16 cellular contexts compared by ENCODE assay signal in genomic region chr20:30503992-30504570, GRCh38.
DNase-seq lines count a peak whose midpoint lies in the region; ATAC-seq, FAIRE-seq and TF ChIP-seq lines count a peak whose summit lies in the region.
"Had no signal": no experiment of that assay in that cellular context is flagged by ENCODE, and none has a peak within 500 bp of the region (broad histone marks: within the 10 kb centered on the region; RNA-seq: fewer than 3 reads in every experiment).

No MANE protein-coding gene starts in this region.

- CTCF ChIA-PET in A549 (lab: Yijun Ruan, JAX), result no interaction called here
- CTCF ChIA-PET in HEK293 (lab: Yijun Ruan, JAX), result no interaction called here
- CTCF ChIA-PET in GM12878 (lab: Yijun Ruan, JAX), result no interaction called here

- no TSS peak for BruUV-seq in GM12878 (replicated peaks; lab: Mats Ljungman, UMichigan)

- no peaks in the 10 kb centered on the region for H3K9me3 ChIP-seq in A549
- no peaks in the 10 kb centered on the region for H3K9me3 ChIP-seq in HEK293 (ENCODE audit: control insufficient read depth, insufficient read depth, low read depth, low read length)
- H3K9me3 ChIP-seq in GM12878 (replicated peaks; ENCODE audit: control insufficient read depth, insufficient read depth, low read length), result no peaks in the 10 kb centered on the region; the same call in 2 of the 3 replicates
- no peaks in the 10 kb centered on the region for H3K9me3 ChIP-seq in small intestine (ENCODE audit: control insufficient read depth, low read depth)
- H3K9me3 ChIP-seq: Caco-2 had no signal

- SMC1A ChIA-PET in GM12878 (lab: Charles Lee; ENCODE audit: uncharacterized antibody, unreplicated experiment), result no interaction called here

- H3K4me2 ChIP-seq in A549 (peak overlapping the region; percentile 7; the same call in 1 of the 3 replicates), GM12878 (ENCODE audit: control insufficient read depth, insufficient read depth) (no peak overlapping the region)

- ATAC-seq in A549 (no peak), GM12878 (no peak)

- in situ Hi-C loops in GM12878 (cut with MboI), result loop anchor here (25.0 kb wide), 2 partner anchors 1292 to 1892 kb away; no protein-coding TSS in a partner anchor

- H3K27ac ChIP-seq in A549 (no peak overlapping the region), HEK293 (ENCODE audit: extremely low read depth, low read depth, low read length) (no peak overlapping the region), GM12878 (ENCODE audit: control insufficient read depth, insufficient read depth) (no peak overlapping the region), small intestine (ENCODE audit: low read depth in 1 of 2, low read length in 1 of 2) (no peak overlapping the region)
- H3K27ac ChIP-seq: C4-2B had no signal

- no peaks in the 10 kb centered on the region for H3K27me3 ChIP-seq in GM12878 (replicated peaks in 1 of 2; ENCODE audit: control insufficient read depth in 2 of 2, insufficient read depth in 2 of 2, low read length in 1 of 2)
- H3K27me3 ChIP-seq in small intestine (ENCODE audit: control insufficient read depth in 2 of 2, insufficient read depth in 2 of 2, low read length in 2 of 2), result no peaks in the 10 kb centered on the region

- intact Hi-C loops in GM12878 (cut with micrococcal nuclease; ENCODE audit: unreplicated experiment), result no loop called here

- TF ChIP-seq EP300 in A549 (IDR thresholded peaks at IDR 0.05) (no peak), GM12878 (IDR thresholded peaks at IDR 0.05; ENCODE audit: borderline replicate concordance in 1 of 2, control insufficient read depth in 1 of 2, low read depth in 2 of 2, low read length in 2 of 2) (no peak)

- H3K4me1 ChIP-seq in A549 (no peaks in the 10 kb centered on the region), HEK293 (ENCODE audit: control insufficient read depth, insufficient read depth, low read length) (no peaks in the 10 kb centered on the region), GM12878 (ENCODE audit: control insufficient read depth, insufficient read depth, low read length) (no peaks in the 10 kb centered on the region), small intestine (ENCODE audit: control insufficient read depth in 2 of 2, insufficient read depth in 1 of 2, low read depth in 1 of 2, low read length in 1 of 2) (no peaks in the 10 kb centered on the region)
- H3K4me1 ChIP-seq: Caco-2 had no signal

- POLR2A ChIA-PET in A549 (lab: Yijun Ruan, JAX) (no interaction called here), HEK293 (lab: Yijun Ruan, JAX) (no interaction called here), GM12878 (lab: Charles Lee) (no interaction called here)

- H3K4me3 ChIP-seq in A549 (no peak overlapping the region), HEK293 (ENCODE audit: low read depth, low read length) (no peak overlapping the region), GM12878 (no peak overlapping the region), small intestine (ENCODE audit: low read depth in 1 of 2, low read length in 2 of 2) (no peak overlapping the region)

- no peaks in the 10 kb centered on the region for H3K36me3 ChIP-seq in HEK293 (ENCODE audit: control insufficient read depth in 2 of 2, insufficient read depth in 1 of 2, low read length in 2 of 2)
- no peaks in the 10 kb centered on the region for H3K36me3 ChIP-seq in GM12878 (ENCODE audit: control insufficient read depth in 2 of 2, insufficient read depth in 2 of 2, low read length in 1 of 2)
- H3K36me3 ChIP-seq in small intestine (ENCODE audit: control insufficient read depth in 2 of 2, insufficient read depth in 2 of 2, low read length in 2 of 2), result no peaks in the 10 kb centered on the region

- no peaks in the 10 kb centered on the region for H3K79me2 ChIP-seq in GM12878 (ENCODE audit: control insufficient read depth, insufficient read depth, low read length)

- DNase-seq in A549 (ENCODE audit: low read depth in 1 of 2, low spot score in 1 of 2), result no peak
- no peak for DNase-seq in GM12878 (ENCODE audit: low read depth, low spot score)
- DNase-seq in small intestine, result peak; percentile 1
- no peak for DNase-seq in iPS-NIHi7 (ENCODE audit: extremely low spot score)
- no peak for DNase-seq in pons (ENCODE audit: low spot score)
- DNase-seq: ACHN; AML-193; Caco-2; CD4-positive, alpha-beta T cell; GF-D8; H9 had no signal

- FAIRE-seq in A549 (lab: Jason Lieb, UNC), result no peak
- FAIRE-seq in GM12878 (lab: Jason Lieb, UNC), result no peak
- no peak for FAIRE-seq in small intestine (lab: Jason Lieb, UNC)
- FAIRE-seq: D721Med, GM19239, H1 had no signal

- no peak overlapping the region for H2AFZ ChIP-seq in GM12878 (ENCODE audit: control insufficient read depth, low read depth, low read length)

- no peak overlapping the region for H3K9ac ChIP-seq in GM12878 (ENCODE audit: control insufficient read depth, insufficient read depth, low read length)

- TF ChIP-seq POLR2A in A549 (IDR thresholded peaks at IDR 0.05; ENCODE audit: low read length) (no peak), GM12878 (IDR thresholded peaks at IDR 0.05; ENCODE audit: low read depth, low read length) (no peak)

- H4K20me1 ChIP-seq in GM12878 (ENCODE audit: control insufficient read depth, insufficient read depth), result no peaks in the 10 kb centered on the region

- TF ChIP-seq CTCF in A549 (IDR thresholded peaks at IDR 0.05), result no peak
- no peak for TF ChIP-seq CTCF in HEK293 (tag by site-specific recombination; IDR thresholded peaks at IDR 0.05)
- no peak for TF ChIP-seq CTCF in GM12878 (IDR thresholded peaks at IDR 0.05 in 2 of 3, conservative IDR thresholded peaks at IDR 0.05 in 1 of 3; ENCODE audit: control insufficient read depth in 2 of 3, extremely low read depth in 1 of 3, insufficient read depth in 1 of 3, low read depth in 3 of 3, low read length in 3 of 3)

- no peak for TF ChIP-seq RAD21 in A549 (conservative IDR thresholded peaks at IDR 0.05 in 1 of 2, IDR thresholded peaks at IDR 0.05 in 1 of 2)
- no peak for TF ChIP-seq RAD21 in GM12878 (IDR thresholded peaks at IDR 0.05; ENCODE audit: insufficient read depth, low read depth, low read length)

- RAD21 ChIA-PET in GM12878 (lab: Charles Lee; ENCODE audit: unreplicated experiment), result no interaction called here

- 37% methylated on average over 3 of the region's 3 CpGs for WGBS in A549 (ENCODE audit: missing lambda C conversion rate)
- WGBS in GM12878 (ENCODE audit: insufficient coverage, insufficient replicate concordance, low lambda C conversion rate, missing lambda C conversion rate), result 24% methylated on average over 3 of the region's 3 CpGs
- WGBS in small intestine, 3 donors, result 59 to 75% (median 69%) methylated on average over 3 of the region's 3 CpGs

TF ChIP-seq in A549, 52 proteins besides CTCF, POLR2A, EP300 and RAD21 (continues in another document):
- no peak for TF ChIP-seq MYC (IDR thresholded peaks at IDR 0.05; ENCODE audit: borderline replicate concordance, low read length)
- TF ChIP-seq ZSCAN20 (CRISPR knock-in tag; IDR thresholded peaks at IDR 0.05), result no peak
- no peak for TF ChIP-seq RFX5 (IDR thresholded peaks at IDR 0.05)
- TF ChIP-seq HOXA7 (CRISPR knock-in tag; IDR thresholded peaks at IDR 0.05), result no peak
- no peak for TF ChIP-seq CHD4 (IDR thresholded peaks at IDR 0.05; ENCODE audit: borderline replicate concordance)
- no peak for TF ChIP-seq MAX (IDR thresholded peaks at IDR 0.05)
- TF ChIP-seq KDM5A (IDR thresholded peaks at IDR 0.05), result no peak
- no peak for TF ChIP-seq TP53 (CRISPR knock-in tag; IDR thresholded peaks at IDR 0.05)
- TF ChIP-seq POLR2AphosphoS2 (conservative IDR thresholded peaks at IDR 0.05; ENCODE audit: low read length), result no peak
- TF ChIP-seq JUNB (IDR thresholded peaks at IDR 0.05), result no peak
- no peak for TF ChIP-seq FOXS1 (CRISPR knock-in tag; IDR thresholded peaks at IDR 0.05)
- TF ChIP-seq NFE2L2 (conservative IDR thresholded peaks at IDR 0.05; ENCODE audit: low read length), result no peak

TF ChIP-seq in HEK293, 187 proteins besides CTCF, POLR2A, EP300 and RAD21:
- no peak for TF ChIP-seq ZFP37 (tag by site-specific recombination; IDR thresholded peaks at IDR 0.05)
- TF ChIP-seq KLF1 (tag by site-specific recombination; IDR thresholded peaks at IDR 0.05), result no peak
- TF ChIP-seq ZNF560 (tag by site-specific recombination; IDR thresholded peaks at IDR 0.05; ENCODE audit: borderline replicate concordance), result no peak
- peak; percentile 55; the same call in 1 of the 2 replicates for TF ChIP-seq ZNF366 (tag by site-specific recombination; conservative IDR thresholded peaks at IDR 0.05)
- TF ChIP-seq MYNN (tag by site-specific recombination; IDR thresholded peaks at IDR 0.05; ENCODE audit: borderline replicate concordance), result no peak
- no peak for TF ChIP-seq ZNF155 (tag by site-specific recombination; IDR thresholded peaks at IDR 0.05)
- TF ChIP-seq ZNF596 (tag by site-specific recombination; IDR thresholded peaks at IDR 0.05), result peak; percentile 94
- TF ChIP-seq ZNF133 (tag by site-specific recombination; IDR thresholded peaks at IDR 0.05), result no peak
- no peak for TF ChIP-seq ZNF37A (tag by site-specific recombination; IDR thresholded peaks at IDR 0.05)
- no peak for TF ChIP-seq ZNF423 (tag by site-specific recombination; IDR thresholded peaks at IDR 0.05)
TF ChIP-seq in HEK293: peak in this region for 2.

TF ChIP-seq in GM12878, 131 proteins besides CTCF, POLR2A, EP300 and RAD21 (continues in another document):
- TF ChIP-seq ATF2 (IDR thresholded peaks at IDR 0.05; ENCODE audit: low read length), result no peak
- TF ChIP-seq BACH1 (IDR thresholded peaks at IDR 0.05; ENCODE audit: borderline replicate concordance), result no peak
- 0 out of 2 replicates have a peak, but pooled peaks have one; percentile 26 for TF ChIP-seq FOXK2 (IDR thresholded peaks at IDR 0.05)
- no peak for TF ChIP-seq NBN (IDR thresholded peaks at IDR 0.05)
- TF ChIP-seq HSF1 (IDR thresholded peaks at IDR 0.05; ENCODE audit: low read depth, low read length), result no peak
